Comparison of ENCODE assay signal across 1 cellular context in the genomic region with DNA sequence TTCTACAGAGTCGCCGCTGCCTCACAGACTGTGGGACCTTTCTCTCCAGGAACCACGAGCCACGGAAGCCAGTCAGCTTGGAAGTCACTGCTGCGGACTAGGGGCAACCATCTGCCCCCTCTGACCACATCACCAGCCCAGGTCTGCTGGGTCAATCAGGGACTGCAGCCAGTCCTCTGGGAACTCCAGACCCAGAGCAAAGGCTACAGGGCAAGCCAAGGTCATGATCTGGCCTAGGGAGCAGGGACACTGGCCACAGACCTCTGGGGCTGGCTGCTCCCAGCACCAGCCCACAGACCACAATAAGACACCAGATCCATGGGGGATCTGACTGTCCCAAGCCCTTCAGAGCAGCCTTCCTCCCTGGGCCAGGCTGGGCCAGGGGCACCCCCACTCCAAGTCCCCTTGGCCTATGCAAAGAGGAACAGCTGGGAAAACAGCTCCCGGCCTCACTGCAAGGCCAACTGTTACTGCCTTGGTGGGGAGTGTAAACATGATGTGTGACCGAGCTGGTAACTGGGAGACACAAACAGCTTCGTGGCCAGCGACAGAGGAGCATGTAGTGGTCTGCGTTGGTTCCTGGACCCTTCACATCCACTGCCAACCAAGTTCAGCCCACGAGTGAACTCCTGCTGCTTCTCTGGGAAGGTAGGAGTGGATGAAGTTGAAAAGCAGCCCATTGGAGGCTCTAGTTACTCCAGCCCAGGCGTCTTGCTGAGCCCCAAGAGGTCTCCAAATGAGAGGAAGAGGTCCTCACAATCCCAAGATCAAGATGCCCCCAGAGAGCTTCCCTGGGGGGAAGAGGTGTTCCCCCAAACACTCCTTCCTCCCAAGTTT.
A peak's percentile ranks its signal among the peaks of the same experiment; 100 is the strongest.
TF ChIP-seq lines count a peak whose summit lies in the region.

No MANE protein-coding gene starts in this region.

TF ChIP-seq in HepG2, 621 proteins besides CTCF, POLR2A, EP300 and RAD21 (continues in another document):
- TF ChIP-seq RARG (CRISPR knock-in tag; IDR thresholded peaks at IDR 0.05; ENCODE audit: low read depth) (no peak), RARA (CRISPR knock-in tag; IDR thresholded peaks at IDR 0.05) (peak; percentile 89), ZNF746 (CRISPR knock-in tag; IDR thresholded peaks at IDR 0.05) (0 out of 2 replicates have a peak, but pooled peaks have one; percentile 29), MED1 (CRISPR knock-in tag; IDR thresholded peaks at IDR 0.05) (peak; percentile 54), HOXA3 (CRISPR knock-in tag; IDR thresholded peaks at IDR 0.05) (peak; percentile 60), THAP11 (CRISPR knock-in tag; IDR thresholded peaks at IDR 0.05) (peak; percentile 57; the same call in 1 of the 2 replicates), FOSL2 (CRISPR knock-in tag; IDR thresholded peaks at IDR 0.05) (0 out of 2 replicates have a peak, but pooled peaks have one; percentile 4), HNF4A (CRISPR knock-in tag; IDR thresholded peaks at IDR 0.05) (peak; percentile 96), ZBTB38 (CRISPR knock-in tag; IDR thresholded peaks at IDR 0.05) (peak; percentile 54; the same call in 1 of the 2 replicates), ZNF788 (CRISPR knock-in tag; IDR thresholded peaks at IDR 0.05; ENCODE audit: borderline replicate concordance) (peak; percentile 61; the same call in 1 of the 2 replicates), ATF7 (IDR thresholded peaks at IDR 0.05) (no peak), ATF7 (CRISPR knock-in tag; IDR thresholded peaks at IDR 0.05) (peak; percentile 46; the same call in 1 of the 2 replicates), ZNF343 (CRISPR knock-in tag; IDR thresholded peaks at IDR 0.05) (0 out of 2 replicates have a peak, but pooled peaks have one; percentile 44), FOXA3 (CRISPR knock-in tag; IDR thresholded peaks at IDR 0.05) (peak; percentile 83), ZFP62 (CRISPR knock-in tag; IDR thresholded peaks at IDR 0.05) (no peak), ZBTB7B (CRISPR knock-in tag; IDR thresholded peaks at IDR 0.05) (0 out of 2 replicates have a peak, but pooled peaks have one; percentile 36), ZNF263 (CRISPR knock-in tag; IDR thresholded peaks at IDR 0.05) (peak; percentile 40; the same call in 1 of the 2 replicates), ZNF331 (CRISPR knock-in tag; IDR thresholded peaks at IDR 0.05) (no peak; the same call in 1 of the 2 replicates), ZNF761 (CRISPR knock-in tag; conservative IDR thresholded peaks at IDR 0.05) (0 out of 2 replicates have a peak, but pooled peaks have one; percentile 14), KLF6 (CRISPR knock-in tag; IDR thresholded peaks at IDR 0.05) (no peak), TAF1 (CRISPR knock-in tag; IDR thresholded peaks at IDR 0.05) (peak; percentile 49; the same call in 1 of the 2 replicates), HOXA9 (CRISPR knock-in tag; IDR thresholded peaks at IDR 0.05; ENCODE audit: borderline replicate concordance) (no peak), FIP1L1 (IDR thresholded peaks at IDR 0.05; ENCODE audit: borderline replicate concordance, insufficient read depth, low read depth, low read length) (no peak), TOE1 (CRISPR knock-in tag; IDR thresholded peaks at IDR 0.05) (no peak), DMAP1 (CRISPR knock-in tag; IDR thresholded peaks at IDR 0.05) (peak; percentile 32; the same call in 1 of the 2 replicates), ZBTB8A (CRISPR knock-in tag; IDR thresholded peaks at IDR 0.05; ENCODE audit: borderline replicate concordance, low read depth) (no peak)
- TF ChIP-seq, protein P1, sequence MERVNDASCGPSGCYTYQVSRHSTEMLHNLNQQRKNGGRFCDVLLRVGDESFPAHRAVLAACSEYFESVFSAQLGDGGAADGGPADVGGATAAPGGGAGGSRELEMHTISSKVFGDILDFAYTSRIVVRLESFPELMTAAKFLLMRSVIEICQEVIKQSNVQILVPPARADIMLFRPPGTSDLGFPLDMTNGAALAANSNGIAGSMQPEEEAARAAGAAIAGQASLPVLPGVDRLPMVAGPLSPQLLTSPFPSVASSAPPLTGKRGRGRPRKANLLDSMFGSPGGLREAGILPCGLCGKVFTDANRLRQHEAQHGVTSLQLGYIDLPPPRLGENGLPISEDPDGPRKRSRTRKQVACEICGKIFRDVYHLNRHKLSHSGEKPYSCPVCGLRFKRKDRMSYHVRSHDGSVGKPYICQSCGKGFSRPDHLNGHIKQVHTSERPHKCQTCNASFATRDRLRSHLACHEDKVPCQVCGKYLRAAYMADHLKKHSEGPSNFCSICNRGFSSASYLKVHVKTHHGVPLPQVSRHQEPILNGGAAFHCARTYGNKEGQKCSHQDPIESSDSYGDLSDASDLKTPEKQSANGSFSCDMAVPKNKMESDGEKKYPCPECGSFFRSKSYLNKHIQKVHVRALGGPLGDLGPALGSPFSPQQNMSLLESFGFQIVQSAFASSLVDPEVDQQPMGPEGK (CRISPR knock-in tag; IDR thresholded peaks at IDR 0.05): peak; percentile 66; the same call in 1 of the 2 replicates
- TF ChIP-seq, protein P2, sequence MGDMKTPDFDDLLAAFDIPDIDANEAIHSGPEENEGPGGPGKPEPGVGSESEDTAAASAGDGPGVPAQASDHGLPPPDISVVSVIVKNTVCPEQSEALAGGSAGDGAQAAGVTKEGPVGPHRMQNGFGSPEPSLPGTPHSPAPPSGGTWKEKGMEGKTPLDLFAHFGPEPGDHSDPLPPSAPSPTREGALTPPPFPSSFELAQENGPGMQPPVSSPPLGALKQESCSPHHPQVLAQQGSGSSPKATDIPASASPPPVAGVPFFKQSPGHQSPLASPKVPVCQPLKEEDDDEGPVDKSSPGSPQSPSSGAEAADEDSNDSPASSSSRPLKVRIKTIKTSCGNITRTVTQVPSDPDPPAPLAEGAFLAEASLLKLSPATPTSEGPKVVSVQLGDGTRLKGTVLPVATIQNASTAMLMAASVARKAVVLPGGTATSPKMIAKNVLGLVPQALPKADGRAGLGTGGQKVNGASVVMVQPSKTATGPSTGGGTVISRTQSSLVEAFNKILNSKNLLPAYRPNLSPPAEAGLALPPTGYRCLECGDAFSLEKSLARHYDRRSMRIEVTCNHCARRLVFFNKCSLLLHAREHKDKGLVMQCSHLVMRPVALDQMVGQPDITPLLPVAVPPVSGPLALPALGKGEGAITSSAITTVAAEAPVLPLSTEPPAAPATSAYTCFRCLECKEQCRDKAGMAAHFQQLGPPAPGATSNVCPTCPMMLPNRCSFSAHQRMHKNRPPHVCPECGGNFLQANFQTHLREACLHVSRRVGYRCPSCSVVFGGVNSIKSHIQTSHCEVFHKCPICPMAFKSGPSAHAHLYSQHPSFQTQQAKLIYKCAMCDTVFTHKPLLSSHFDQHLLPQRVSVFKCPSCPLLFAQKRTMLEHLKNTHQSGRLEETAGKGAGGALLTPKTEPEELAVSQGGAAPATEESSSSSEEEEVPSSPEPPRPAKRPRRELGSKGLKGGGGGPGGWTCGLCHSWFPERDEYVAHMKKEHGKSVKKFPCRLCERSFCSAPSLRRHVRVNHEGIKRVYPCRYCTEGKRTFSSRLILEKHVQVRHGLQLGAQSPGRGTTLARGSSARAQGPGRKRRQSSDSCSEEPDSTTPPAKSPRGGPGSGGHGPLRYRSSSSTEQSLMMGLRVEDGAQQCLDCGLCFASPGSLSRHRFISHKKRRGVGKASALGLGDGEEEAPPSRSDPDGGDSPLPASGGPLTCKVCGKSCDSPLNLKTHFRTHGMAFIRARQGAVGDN (CRISPR knock-in tag; IDR thresholded peaks at IDR 0.05): peak; percentile 93
- TF ChIP-seq, protein P3, sequence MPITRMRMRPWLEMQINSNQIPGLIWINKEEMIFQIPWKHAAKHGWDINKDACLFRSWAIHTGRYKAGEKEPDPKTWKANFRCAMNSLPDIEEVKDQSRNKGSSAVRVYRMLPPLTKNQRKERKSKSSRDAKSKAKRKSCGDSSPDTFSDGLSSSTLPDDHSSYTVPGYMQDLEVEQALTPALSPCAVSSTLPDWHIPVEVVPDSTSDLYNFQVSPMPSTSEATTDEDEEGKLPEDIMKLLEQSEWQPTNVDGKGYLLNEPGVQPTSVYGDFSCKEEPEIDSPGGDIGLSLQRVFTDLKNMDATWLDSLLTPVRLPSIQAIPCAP (CRISPR knock-in tag; IDR thresholded peaks at IDR 0.05; ENCODE audit: low read depth): no peak
- TF ChIP-seq, protein P4, sequence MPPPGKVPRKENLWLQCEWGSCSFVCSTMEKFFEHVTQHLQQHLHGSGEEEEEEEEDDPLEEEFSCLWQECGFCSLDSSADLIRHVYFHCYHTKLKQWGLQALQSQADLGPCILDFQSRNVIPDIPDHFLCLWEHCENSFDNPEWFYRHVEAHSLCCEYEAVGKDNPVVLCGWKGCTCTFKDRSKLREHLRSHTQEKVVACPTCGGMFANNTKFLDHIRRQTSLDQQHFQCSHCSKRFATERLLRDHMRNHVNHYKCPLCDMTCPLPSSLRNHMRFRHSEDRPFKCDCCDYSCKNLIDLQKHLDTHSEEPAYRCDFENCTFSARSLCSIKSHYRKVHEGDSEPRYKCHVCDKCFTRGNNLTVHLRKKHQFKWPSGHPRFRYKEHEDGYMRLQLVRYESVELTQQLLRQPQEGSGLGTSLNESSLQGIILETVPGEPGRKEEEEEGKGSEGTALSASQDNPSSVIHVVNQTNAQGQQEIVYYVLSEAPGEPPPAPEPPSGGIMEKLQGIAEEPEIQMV (CRISPR knock-in tag; IDR thresholded peaks at IDR 0.05; ENCODE audit: low read depth): 0 out of 2 replicates have a peak, but pooled peaks have one; percentile 46
- TF ChIP-seq, protein P5, sequence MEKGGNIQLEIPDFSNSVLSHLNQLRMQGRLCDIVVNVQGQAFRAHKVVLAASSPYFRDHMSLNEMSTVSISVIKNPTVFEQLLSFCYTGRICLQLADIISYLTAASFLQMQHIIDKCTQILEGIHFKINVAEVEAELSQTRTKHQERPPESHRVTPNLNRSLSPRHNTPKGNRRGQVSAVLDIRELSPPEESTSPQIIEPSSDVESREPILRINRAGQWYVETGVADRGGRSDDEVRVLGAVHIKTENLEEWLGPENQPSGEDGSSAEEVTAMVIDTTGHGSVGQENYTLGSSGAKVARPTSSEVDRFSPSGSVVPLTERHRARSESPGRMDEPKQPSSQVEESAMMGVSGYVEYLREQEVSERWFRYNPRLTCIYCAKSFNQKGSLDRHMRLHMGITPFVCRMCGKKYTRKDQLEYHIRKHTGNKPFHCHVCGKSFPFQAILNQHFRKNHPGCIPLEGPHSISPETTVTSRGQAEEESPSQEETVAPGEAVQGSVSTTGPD (CRISPR knock-in tag; IDR thresholded peaks at IDR 0.05): 0 out of 2 replicates have a peak, but pooled peaks have one; percentile 33
- TF ChIP-seq, protein P6, sequence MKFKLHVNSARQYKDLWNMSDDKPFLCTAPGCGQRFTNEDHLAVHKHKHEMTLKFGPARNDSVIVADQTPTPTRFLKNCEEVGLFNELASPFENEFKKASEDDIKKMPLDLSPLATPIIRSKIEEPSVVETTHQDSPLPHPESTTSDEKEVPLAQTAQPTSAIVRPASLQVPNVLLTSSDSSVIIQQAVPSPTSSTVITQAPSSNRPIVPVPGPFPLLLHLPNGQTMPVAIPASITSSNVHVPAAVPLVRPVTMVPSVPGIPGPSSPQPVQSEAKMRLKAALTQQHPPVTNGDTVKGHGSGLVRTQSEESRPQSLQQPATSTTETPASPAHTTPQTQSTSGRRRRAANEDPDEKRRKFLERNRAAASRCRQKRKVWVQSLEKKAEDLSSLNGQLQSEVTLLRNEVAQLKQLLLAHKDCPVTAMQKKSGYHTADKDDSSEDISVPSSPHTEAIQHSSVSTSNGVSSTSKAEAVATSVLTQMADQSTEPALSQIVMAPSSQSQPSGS (CRISPR knock-in tag; IDR thresholded peaks at IDR 0.05): 0 out of 2 replicates have a peak, but pooled peaks have one; percentile 28
- TF ChIP-seq, protein P7, sequence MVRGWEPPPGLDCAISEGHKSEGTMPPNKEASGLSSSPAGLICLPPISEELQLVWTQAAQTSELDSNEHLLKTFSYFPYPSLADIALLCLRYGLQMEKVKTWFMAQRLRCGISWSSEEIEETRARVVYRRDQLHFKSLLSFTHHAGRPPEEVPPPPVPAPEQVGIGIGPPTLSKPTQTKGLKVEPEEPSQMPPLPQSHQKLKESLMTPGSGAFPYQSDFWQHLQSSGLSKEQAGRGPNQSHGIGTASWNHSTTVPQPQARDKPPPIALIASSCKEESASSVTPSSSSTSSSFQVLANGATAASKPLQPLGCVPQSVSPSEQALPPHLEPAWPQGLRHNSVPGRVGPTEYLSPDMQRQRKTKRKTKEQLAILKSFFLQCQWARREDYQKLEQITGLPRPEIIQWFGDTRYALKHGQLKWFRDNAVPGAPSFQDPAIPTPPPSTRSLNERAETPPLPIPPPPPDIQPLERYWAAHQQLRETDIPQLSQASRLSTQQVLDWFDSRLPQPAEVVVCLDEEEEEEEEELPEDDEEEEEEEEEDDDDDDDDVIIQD (CRISPR knock-in tag; IDR thresholded peaks at IDR 0.05; ENCODE audit: low read depth): peak; percentile 48; the same call in 1 of the 2 replicates
- TF ChIP-seq, protein P8, sequence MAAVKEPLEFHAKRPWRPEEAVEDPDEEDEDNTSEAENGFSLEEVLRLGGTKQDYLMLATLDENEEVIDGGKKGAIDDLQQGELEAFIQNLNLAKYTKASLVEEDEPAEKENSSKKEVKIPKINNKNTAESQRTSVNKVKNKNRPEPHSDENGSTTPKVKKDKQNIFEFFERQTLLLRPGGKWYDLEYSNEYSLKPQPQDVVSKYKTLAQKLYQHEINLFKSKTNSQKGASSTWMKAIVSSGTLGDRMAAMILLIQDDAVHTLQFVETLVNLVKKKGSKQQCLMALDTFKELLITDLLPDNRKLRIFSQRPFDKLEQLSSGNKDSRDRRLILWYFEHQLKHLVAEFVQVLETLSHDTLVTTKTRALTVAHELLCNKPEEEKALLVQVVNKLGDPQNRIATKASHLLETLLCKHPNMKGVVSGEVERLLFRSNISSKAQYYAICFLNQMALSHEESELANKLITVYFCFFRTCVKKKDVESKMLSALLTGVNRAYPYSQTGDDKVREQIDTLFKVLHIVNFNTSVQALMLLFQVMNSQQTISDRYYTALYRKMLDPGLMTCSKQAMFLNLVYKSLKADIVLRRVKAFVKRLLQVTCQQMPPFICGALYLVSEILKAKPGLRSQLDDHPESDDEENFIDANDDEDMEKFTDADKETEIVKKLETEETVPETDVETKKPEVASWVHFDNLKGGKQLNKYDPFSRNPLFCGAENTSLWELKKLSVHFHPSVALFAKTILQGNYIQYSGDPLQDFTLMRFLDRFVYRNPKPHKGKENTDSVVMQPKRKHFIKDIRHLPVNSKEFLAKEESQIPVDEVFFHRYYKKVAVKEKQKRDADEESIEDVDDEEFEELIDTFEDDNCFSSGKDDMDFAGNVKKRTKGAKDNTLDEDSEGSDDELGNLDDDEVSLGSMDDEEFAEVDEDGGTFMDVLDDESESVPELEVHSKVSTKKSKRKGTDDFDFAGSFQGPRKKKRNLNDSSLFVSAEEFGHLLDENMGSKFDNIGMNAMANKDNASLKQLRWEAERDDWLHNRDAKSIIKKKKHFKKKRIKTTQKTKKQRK (IDR thresholded peaks at IDR 0.05; ENCODE audit: low read length): no peak
- TF ChIP-seq, protein P9, sequence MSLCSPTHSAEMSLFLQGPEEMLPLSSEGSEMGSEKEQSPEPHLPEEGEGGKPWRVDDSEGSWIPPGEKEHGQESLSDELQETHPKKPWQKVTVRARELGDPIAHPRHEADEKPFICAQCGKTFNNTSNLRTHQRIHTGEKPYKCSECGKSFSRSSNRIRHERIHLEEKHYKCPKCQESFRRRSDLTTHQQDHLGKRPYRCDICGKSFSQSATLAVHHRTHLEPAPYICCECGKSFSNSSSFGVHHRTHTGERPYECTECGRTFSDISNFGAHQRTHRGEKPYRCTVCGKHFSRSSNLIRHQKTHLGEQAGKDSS (CRISPR knock-in tag; IDR thresholded peaks at IDR 0.05; ENCODE audit: borderline replicate concordance, low read depth): peak; percentile 56; the same call in 1 of the 2 replicates
